Comparison of ENCODE assay signal across 14 cellular contexts in genomic region chr5:171623107-171623506, GRCh38.
DNase-seq lines count a peak whose midpoint lies in the region; ATAC-seq and TF ChIP-seq lines count a peak whose summit lies in the region.
"Had no signal": no experiment of that assay in that cellular context is flagged by ENCODE, and none has a peak within 500 bp of the region (broad histone marks: within the 10 kb centered on the region; RNA-seq: fewer than 3 reads in every experiment).

No MANE protein-coding gene starts in this region.

- H3K4ac ChIP-seq in mesendoderm (ENCODE audit: low read depth, low read length), result no peak overlapping the region

- H3K27me3 Mint-ChIP-seq in endothelial cell (ENCODE audit: unreplicated experiment), result peaks cover 9% of the 10 kb centered on the region
- H3K27me3 Mint-ChIP-seq in progenitor cell of endocrine pancreas, result peaks cover 46% of the 10 kb centered on the region

- no peak overlapping the region for H4K5ac ChIP-seq in mesendoderm (ENCODE audit: low read length)

- no peak overlapping the region for H2BK120ac ChIP-seq in mesendoderm (ENCODE audit: low read depth, low read length)

- H3K9ac ChIP-seq in mesendoderm (ENCODE audit: low read length), result no peak overlapping the region

- no peak overlapping the region for H3K4me2 ChIP-seq in mesendoderm (ENCODE audit: low read length)

- DNase-seq in DMS53 (lab: John Stamatoyannopoulos, UW) (peak; percentile 38), DMS53 treated with DMSO at 0.1 percent for 48 hours (lab: John Stamatoyannopoulos, UW; ENCODE audit: unreplicated experiment) (no peak), endothelial cell (ENCODE audit: low spot score) (no peak), mesendoderm (no peak), progenitor cell of endocrine pancreas (ENCODE audit: low spot score, unreplicated experiment) (no peak), NCI-H1417 treated with DMSO at 0.1 percent for 48 hours (lab: John Stamatoyannopoulos, UW) (no peak), foreskin fibroblast (no peak)
- DNase-seq: CD8-positive, alpha-beta T cell; COR-L47; DMS153; GF-D8 had no signal

- H3K18ac ChIP-seq in mesendoderm (ENCODE audit: low read length), result no peak overlapping the region

- peak overlapping the region; percentile 76 for H3K56ac ChIP-seq in mesendoderm (ENCODE audit: low read length)

- no CpG with 5 or more reads among the region's 2 CpGs for WGBS in mesendoderm (ENCODE audit: extremely low coverage, insufficient coverage, low lambda C conversion rate)

- H3K9me3 Mint-ChIP-seq in endothelial cell (ENCODE audit: unreplicated experiment), result no peaks in the 10 kb centered on the region
- H3K9me3 Mint-ChIP-seq in progenitor cell of endocrine pancreas (ENCODE audit: low read depth), result no peaks in the 10 kb centered on the region
- H3K9me3 Mint-ChIP-seq: CD14-positive monocyte; CD8-positive, alpha-beta T cell had no signal

- no peak overlapping the region for H2BK5ac ChIP-seq in mesendoderm (ENCODE audit: low read length)

- H2BK15ac ChIP-seq in mesendoderm (replicated peaks; ENCODE audit: low read depth), result no peak overlapping the region

- H3K4me3 ChIP-seq in mesendoderm (ENCODE audit: low read length), result no peak overlapping the region
- no peak overlapping the region for H3K4me3 ChIP-seq in foreskin fibroblast (ENCODE audit: low read depth in 1 of 2, low read length in 2 of 2)

- H4K8ac ChIP-seq in mesendoderm (ENCODE audit: low read depth, low read length), result no peak overlapping the region

- H3K27ac Mint-ChIP-seq in endothelial cell (ENCODE audit: unreplicated experiment) (no peak overlapping the region), progenitor cell of endocrine pancreas (peak overlapping the region; percentile 93)
- H3K27ac Mint-ChIP-seq: CD14-positive monocyte; CD8-positive, alpha-beta T cell had no signal

- H3K4me3 Mint-ChIP-seq in endothelial cell (ENCODE audit: unreplicated experiment) (peak overlapping the region; percentile 6), progenitor cell of endocrine pancreas (ENCODE audit: low read depth) (no peak overlapping the region)
- H3K4me3 Mint-ChIP-seq: CD14-positive monocyte; CD8-positive, alpha-beta T cell had no signal

- no peaks in the 10 kb centered on the region for H3K79me1 ChIP-seq in mesendoderm (ENCODE audit: low read length)

- TF ChIP-seq CTCF in endothelial cell (IDR thresholded peaks at IDR 0.05; ENCODE audit: unreplicated experiment) (no peak), progenitor cell of endocrine pancreas (IDR thresholded peaks at IDR 0.05; ENCODE audit: unreplicated experiment) (no peak), foreskin fibroblast (IDR thresholded peaks at IDR 0.05; ENCODE audit: low read depth, low read length) (no peak)

- H3K4me1 Mint-ChIP-seq in endothelial cell (ENCODE audit: unreplicated experiment) (peaks cover 2% of the 10 kb centered on the region), progenitor cell of endocrine pancreas (ENCODE audit: low read depth) (peaks cover 14% of the 10 kb centered on the region)

- H3K27ac ChIP-seq in mesendoderm (ENCODE audit: low read depth, low read length), result no peak overlapping the region
- H3K27ac ChIP-seq: 22Rv1 had no signal

- no peak overlapping the region for H2AK5ac ChIP-seq in mesendoderm (ENCODE audit: low read length)

- no peak for ATAC-seq in esophagus mucosa
- ATAC-seq: CD8-positive, alpha-beta T cell had no signal

- no peaks in the 10 kb centered on the region for H3K79me2 ChIP-seq in mesendoderm (ENCODE audit: control insufficient read depth, insufficient read depth, low read length)

- H3K23ac ChIP-seq in mesendoderm (ENCODE audit: low read length), result no peak overlapping the region

- H3K36me3 Mint-ChIP-seq in endothelial cell (ENCODE audit: low read depth, unreplicated experiment) (no peaks in the 10 kb centered on the region), progenitor cell of endocrine pancreas (ENCODE audit: insufficient read depth) (no peaks in the 10 kb centered on the region)
- H3K36me3 Mint-ChIP-seq: CD14-positive monocyte; CD8-positive, alpha-beta T cell had no signal

- no peaks in the 10 kb centered on the region for H3K27me3 ChIP-seq in mesendoderm (ENCODE audit: insufficient read depth, low read length, poor library complexity)

- peaks cover 4% of the 10 kb centered on the region for H3K4me1 ChIP-seq in mesendoderm (ENCODE audit: control insufficient read depth, low read depth, low read length)

- no peaks in the 10 kb centered on the region for H3K36me3 ChIP-seq in mesendoderm (ENCODE audit: control insufficient read depth, insufficient read depth, low read length)
